Comparison of ENCODE assay signal across 15 cellular contexts in genomic region chr14:104350463-104351185, GRCh38.
DNase-seq lines count a peak whose midpoint lies in the region; ATAC-seq and TF ChIP-seq lines count a peak whose summit lies in the region.
"Had no signal": no experiment of that assay in that cellular context is flagged by ENCODE, and none has a peak within 500 bp of the region (broad histone marks: within the 10 kb centered on the region; RNA-seq: fewer than 3 reads in every experiment).

No MANE protein-coding gene starts in this region.

- peaks cover 3% of the 10 kb centered on the region for H3K27me3 ChIP-seq in upper lobe of right lung

- no peaks in the 10 kb centered on the region for H3K4me1 ChIP-seq in upper lobe of right lung

- H3K9me3 ChIP-seq in upper lobe of right lung: no peaks in the 10 kb centered on the region

- DNase-seq in Right ventricle myocardium superior (peak; percentile 40), left ventricle myocardium superior (no peak), anterior cingulate cortex (lab: John Stamatoyannopoulos, UW) (peak in 53 of 58 donors; percentile 3 to 91 (median 71)), medulla oblongata (ENCODE audit: extremely low spot score) (peak; percentile 91), upper lobe of right lung (no peak)
- no peak for DNase-seq in stimulated activated CD4-positive, alpha-beta T cell treated with anti-CD3 and anti-CD28 coated beads, Interleukin-15, amount 100 ng/mL, for 24 hours
- DNase-seq: DND-41; effector memory CD8-positive, alpha-beta T cell; Karpas-422; NCI-H524 treated with DMSO at 0.1 percent for 48 hours; stimulated activated CD8-positive, alpha-beta memory T cell treated with anti-CD3 and anti-CD28 coated beads, Interleukin-4, amount 100 ng/mL, for 48 hours had no signal

- no peaks in the 10 kb centered on the region for H3K36me3 ChIP-seq in upper lobe of right lung

- no peak overlapping the region for H3K4me3 ChIP-seq in upper lobe of right lung
- H3K4me3 ChIP-seq: GM23338 had no signal

- ATAC-seq in Right ventricle myocardium superior (ENCODE audit: poor library complexity): no peak
- no peak for ATAC-seq in left ventricle myocardium superior
- peak; percentile 18 for ATAC-seq in upper lobe of right lung
- no peak for ATAC-seq in HG03159 (IDR thresholded peaks at IDR 0.05; ENCODE audit: unreplicated experiment)
- no peak for ATAC-seq in GM21526 (IDR thresholded peaks at IDR 0.05; ENCODE audit: low FRiP score, unreplicated experiment)
- ATAC-seq: effector memory CD8-positive, alpha-beta T cell; GM23338 had no signal

- no peak for TF ChIP-seq CTCF in upper lobe of right lung (IDR thresholded peaks at IDR 0.05)

- no peak overlapping the region for H3K27ac ChIP-seq in upper lobe of right lung
- H3K27ac ChIP-seq: VCaP had no signal

- intact Hi-C loops in Right ventricle myocardium superior (cut with DNase I): no loop called here
- intact Hi-C loops in left ventricle myocardium superior (cut with micrococcal nuclease): no loop called here
- intact Hi-C loops in upper lobe of right lung (cut with DNase I): no loop called here

Comparison
In these comparisons a context has a peak if more than half of its experiments do, and no peak if none do; other contexts are left out.
1. DNase-seq: peak in Right ventricle myocardium superior (single experiment), anterior cingulate cortex (53 of 58) and medulla oblongata (single experiment); none in left ventricle myocardium superior (single experiment), upper lobe of right lung (single experiment) and stimulated activated CD4-positive, alpha-beta T cell treated with anti-CD3 and anti-CD28 coated beads, Interleukin-15, amount 100 ng/mL, for 24 hours (single experiment).